ENCODE assay signal across 29 cellular contexts in the genomic region with DNA sequence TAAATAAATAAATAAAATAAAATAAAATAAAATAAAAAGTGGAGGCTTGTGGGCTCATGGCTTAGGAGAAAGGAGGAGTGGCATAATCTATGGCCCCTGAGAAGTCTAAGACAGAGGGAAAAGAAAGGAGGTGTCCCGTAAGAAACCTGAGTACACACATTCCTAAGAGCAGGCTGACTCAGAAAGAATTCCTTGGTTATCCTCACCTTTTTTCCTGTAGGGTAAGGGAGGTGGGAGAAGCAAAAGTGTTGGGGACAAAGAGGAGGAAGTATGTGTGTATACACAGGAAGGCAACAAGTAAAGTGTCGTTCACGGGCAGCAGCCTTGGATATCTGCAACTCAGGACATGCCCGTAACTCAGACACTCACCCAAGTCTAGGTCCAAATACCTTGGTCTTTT. TPM values are rescaled to one million over a fixed set of nuclear protein-coding genes. Genes with fewer than 3 reads are reported as not detected.
A peak's percentile ranks its signal among the peaks of the same experiment; 100 is the strongest.
DNase-seq lines count a peak whose midpoint lies in the region; ATAC-seq, FAIRE-seq and TF ChIP-seq lines count a peak whose summit lies in the region.
"Had no signal": no experiment of that assay in that cellular context is flagged by ENCODE, and none has a peak within 500 bp of the region (broad histone marks: within the 10 kb centered on the region; RNA-seq: fewer than 3 reads in every experiment).

No MANE protein-coding gene starts in this region.

- H2AFZ ChIP-seq in OCI-LY7 (ENCODE audit: low read length): no peak overlapping the region

- peaks cover 14 to 63% (median 40%) of the 10 kb centered on the region in 5 donors for H3K36me3 Mint-ChIP-seq in naive thymus-derived CD4-positive, alpha-beta T cell

- H3K9me2 ChIP-seq in OCI-LY7 (ENCODE audit: insufficient read depth, low read length): no peaks in the 10 kb centered on the region

- peak; percentile 15 for DNase-seq in LoVo (ENCODE audit: low spot score)
- DNase-seq in bronchial epithelial cell (ENCODE audit: low read depth): peak; percentile 89
- no peak for DNase-seq in naive thymus-derived CD4-positive, alpha-beta T cell
- no peak for DNase-seq in mucosa of gallbladder (ENCODE audit: low spot score)
- DNase-seq in NK-92 (lab: John Stamatoyannopoulos, UW; ENCODE audit: unreplicated experiment): no peak
- no peak for DNase-seq in MV-4-11 (lab: John Stamatoyannopoulos, UW)
- DNase-seq in OCI-LY7 (ENCODE audit: low spot score): no peak
- DNase-seq: activated CD4-positive, alpha-beta T cell treated with anti-CD3 and anti-CD28 coated beads, Interleukin-2, amount 10 ng/mL, durations not matched to agents 7 days and 5 days; activated CD8-positive, alpha-beta memory T cell treated with anti-CD3 and anti-CD28 coated beads, Interleukin-2, amount 50 U/mL, for 4 hours; activated gamma-delta T cell; amniotic stem cell; caudate nucleus; CD4-positive, alpha-beta T cell; dorsolateral prefrontal cortex; foreskin melanocyte; mucosa of descending colon; NCI-H1105 treated with DMSO at 0.1 percent for 48 hours; NCI-H2081 treated with DMSO at 0.1 percent for 48 hours; SHP77; stimulated activated CD4-positive, alpha-beta T cell treated with anti-CD3 and anti-CD28 coated beads, Interleukin-2, amount 100 ng/mL, for 48 hours; stimulated activated naive CD8-positive, alpha-beta T cell treated with anti-CD3 and anti-CD28 coated beads, Interleukin-15, Interleukin-2, amounts not matched to agents 100 U/mL and 50 U/mL, for 24 hours; SW 1271; tibial artery had no signal

- no peaks in the 10 kb centered on the region for H3K9me3 Mint-ChIP-seq in naive thymus-derived CD4-positive, alpha-beta T cell
- H3K9me3 Mint-ChIP-seq: activated CD4-positive, alpha-beta T cell treated with anti-CD3 and anti-CD28 coated beads, Interleukin-2, amount 10 ng/mL, durations not matched to agents 7 days and 5 days; CD4-positive, alpha-beta T cell had no signal

- peak overlapping the region; percentile 3; the same call in 1 of the 2 replicates for H3K9ac ChIP-seq in ES-I3 (ENCODE audit: low read depth, low read length)
- H3K9ac ChIP-seq: KMS-11 had no signal

- CTCF ChIA-PET in naive thymus-derived CD4-positive, alpha-beta T cell (lab: Charles Lee): no interaction called here
- CTCF ChIA-PET in OCI-LY7 (lab: Charles Lee; ENCODE audit: unreplicated experiment): no interaction called here

- H4K20me1 ChIP-seq in OCI-LY7 (ENCODE audit: insufficient read depth, low read length): no peaks in the 10 kb centered on the region

- peaks cover 0 to 3% (median 0%) of the 10 kb centered on the region in 7 donors for H3K4me1 Mint-ChIP-seq in naive thymus-derived CD4-positive, alpha-beta T cell
- H3K4me1 Mint-ChIP-seq: activated CD4-positive, alpha-beta T cell treated with anti-CD3 and anti-CD28 coated beads, Interleukin-2, amount 10 ng/mL, durations not matched to agents 7 days and 5 days had no signal

- intact Hi-C loops in naive thymus-derived CD4-positive, alpha-beta T cell (cut with micrococcal nuclease): no loop called here
- intact Hi-C loops in OCI-LY7 (cut with micrococcal nuclease; ENCODE audit: unreplicated experiment): no loop called here

- H3K79me2 ChIP-seq in OCI-LY7 (ENCODE audit: insufficient read depth, low read depth, low read length): no peaks in the 10 kb centered on the region

- POLR2A ChIA-PET in naive thymus-derived CD4-positive, alpha-beta T cell (lab: Charles Lee): interaction anchor here (0.6 to 1.1 kb wide), 2 partner anchors 13 to 117 kb away, joined by 3 to 4 read pairs; no protein-coding TSS in a partner anchor
- POLR2A ChIA-PET in OCI-LY7 (lab: Charles Lee): no interaction called here

- H3K9me3 ChIP-seq in ES-I3 (ENCODE audit: control insufficient read depth, insufficient read depth, low read length): no peaks in the 10 kb centered on the region
- H3K9me3 ChIP-seq in naive thymus-derived CD4-positive, alpha-beta T cell (ENCODE audit: control insufficient read depth in 2 of 3, low read length in 3 of 3): no peaks in the 10 kb centered on the region
- H3K9me3 ChIP-seq in OCI-LY7 (ENCODE audit: low read length): no peaks in the 10 kb centered on the region
- H3K9me3 ChIP-seq: mucosa of descending colon, tibial artery had no signal

- H3K36me3 ChIP-seq in ES-I3 (ENCODE audit: insufficient read depth, low read length) (peaks cover 22% of the 10 kb centered on the region), bronchial epithelial cell (ENCODE audit: control insufficient read depth, insufficient read depth, low read length) (peaks cover 6% of the 10 kb centered on the region), OCI-LY7 (ENCODE audit: insufficient read depth, low read length) (peaks cover 88% of the 10 kb centered on the region)
- H3K36me3 ChIP-seq in naive thymus-derived CD4-positive, alpha-beta T cell (ENCODE audit: control insufficient read depth in 2 of 3, insufficient read depth in 3 of 3, low read length in 3 of 3): peaks cover 29 to 88% (median 36%) of the 10 kb centered on the region in 3 experiments

- no TSS peak for BruUV-seq in OCI-LY7 (replicated peaks; lab: Mats Ljungman, UMichigan)

- H3K27ac ChIP-seq in naive thymus-derived CD4-positive, alpha-beta T cell (ENCODE audit: low read depth, low read length): no peak overlapping the region
- H3K27ac ChIP-seq in OCI-LY7 (ENCODE audit: low read depth, low read length, poor library complexity, severe bottlenecking): no peak overlapping the region
- H3K27ac ChIP-seq: dorsolateral prefrontal cortex, KMS-11, tibial artery had no signal

- no peak overlapping the region for H3K4me3 Mint-ChIP-seq in naive thymus-derived CD4-positive, alpha-beta T cell
- H3K4me3 Mint-ChIP-seq: activated CD4-positive, alpha-beta T cell treated with anti-CD3 and anti-CD28 coated beads, Interleukin-2, amount 10 ng/mL, durations not matched to agents 7 days and 5 days; CD4-positive, alpha-beta T cell had no signal

- no peak overlapping the region for H3K4me2 ChIP-seq in OCI-LY7 (ENCODE audit: low read length)
- H3K4me2 ChIP-seq: KMS-11, smooth muscle cell had no signal

- TF ChIP-seq CTCF in bronchial epithelial cell (IDR thresholded peaks at IDR 0.05; ENCODE audit: insufficient read depth, low read length, severe bottlenecking) (no peak), OCI-LY7 (conservative IDR thresholded peaks at IDR 0.05; ENCODE audit: low read length) (no peak)

- no peaks in the 10 kb centered on the region for H3K27me3 Mint-ChIP-seq in naive thymus-derived CD4-positive, alpha-beta T cell
- H3K27me3 Mint-ChIP-seq: activated CD4-positive, alpha-beta T cell treated with anti-CD3 and anti-CD28 coated beads, Interleukin-2, amount 10 ng/mL, durations not matched to agents 7 days and 5 days; CD4-positive, alpha-beta T cell had no signal

- peak overlapping the region in 5 of 9 donors; percentile 22 to 76 (median 65) for H3K27ac Mint-ChIP-seq in naive thymus-derived CD4-positive, alpha-beta T cell
- H3K27ac Mint-ChIP-seq: activated CD4-positive, alpha-beta T cell treated with anti-CD3 and anti-CD28 coated beads, Interleukin-2, amount 10 ng/mL, durations not matched to agents 7 days and 5 days; CD4-positive, alpha-beta T cell had no signal

- no peak overlapping the region for H3K4me3 ChIP-seq in bronchial epithelial cell (ENCODE audit: low read depth, low read length)
- no peak overlapping the region for H3K4me3 ChIP-seq in naive thymus-derived CD4-positive, alpha-beta T cell (ENCODE audit: low read length)
- no peak overlapping the region for H3K4me3 ChIP-seq in OCI-LY7 (ENCODE audit: low read depth, low read length, poor library complexity, severe bottlenecking)
- H3K4me3 ChIP-seq: dorsolateral prefrontal cortex, mucosa of descending colon, smooth muscle cell, tibial artery had no signal

- no peaks in the 10 kb centered on the region for H3K27me3 ChIP-seq in bronchial epithelial cell (ENCODE audit: control insufficient read depth, insufficient read depth, low read length)
- H3K27me3 ChIP-seq in naive thymus-derived CD4-positive, alpha-beta T cell (ENCODE audit: control insufficient read depth in 2 of 2, insufficient read depth in 2 of 2, low read length in 2 of 2): no peaks in the 10 kb centered on the region
- H3K27me3 ChIP-seq: dorsolateral prefrontal cortex, tibial artery had no signal

- H3K4me1 ChIP-seq in ES-I3 (ENCODE audit: insufficient read depth, low read length) (no peaks in the 10 kb centered on the region), OCI-LY7 (ENCODE audit: insufficient read depth, low read length, poor library complexity, severe bottlenecking) (no peaks in the 10 kb centered on the region)
- H3K4me1 ChIP-seq in naive thymus-derived CD4-positive, alpha-beta T cell (ENCODE audit: control insufficient read depth in 2 of 2, insufficient read depth in 2 of 2, low read length in 2 of 2): no peaks in the 10 kb centered on the region
- H3K4me1 ChIP-seq: tibial artery had no signal

- ATAC-seq in naive thymus-derived CD4-positive, alpha-beta T cell: no peak
- ATAC-seq: mucosa of descending colon; stimulated activated naive CD8-positive, alpha-beta T cell treated with anti-CD3 and anti-CD28 coated beads, Interleukin-15, Interleukin-2, amounts not matched to agents 100 U/mL and 50 U/mL, for 24 hours had no signal

- FAIRE-seq in bronchial epithelial cell (lab: Jason Lieb, UNC): no peak
- FAIRE-seq: GM12891, GM19239, TTC549 had no signal

RNA-seq across cellular contexts. Expression of a gene that starts 29.3 kb away (rescaled TPM):
- total RNA-seq in bronchial epithelial cell (12.9 and 17.4 TPM in 2 replicates), mucosa of gallbladder (92.6 TPM), OCI-LY7 (2022) (71.1 and 99.2 TPM in 2 replicates)
- 100 to 1,000 TPM in 4 of 5 experiments, 10 to 100 TPM in 1; 93.0 to 259 (median 185) TPM for total RNA-seq in naive thymus-derived CD4-positive, alpha-beta T cell
- 10 to 100 TPM; 12.5 to 17.3 TPM for polyA plus RNA-seq in naive thymus-derived CD4-positive, alpha-beta T cell
- total RNA-seq in OCI-LY7 (2014; rRNA removed; shearing (Covaris generic)): 18.6 and 20.6 TPM in 2 replicates

RNA-seq across cellular contexts. Expression of a gene that starts 36.4 kb away (rescaled TPM):
- total RNA-seq in bronchial epithelial cell (64.9 and 74.2 TPM in 2 replicates), mucosa of gallbladder (30.0 TPM), OCI-LY7 (2022) (141 and 175 TPM in 2 replicates)
- 100 to 1,000 TPM in 4 of 5 experiments, 10 to 100 TPM in 1; 100.0 to 128 (median 114) TPM for total RNA-seq in naive thymus-derived CD4-positive, alpha-beta T cell
- polyA plus RNA-seq in naive thymus-derived CD4-positive, alpha-beta T cell: 10 to 100 TPM; 34.9 to 68.2 TPM
- total RNA-seq in OCI-LY7 (2014; rRNA removed; shearing (Covaris generic)): 76.8 and 88.9 TPM in 2 replicates

Comparison
In these comparisons a context has a peak if more than half of its experiments do, and no peak if none do; other contexts are left out.
1. DNase-seq: peak in LoVo (single experiment) and bronchial epithelial cell (single experiment); none in naive thymus-derived CD4-positive, alpha-beta T cell (0 of 9), mucosa of gallbladder (single experiment), NK-92 (single experiment), MV-4-11 (single experiment) and OCI-LY7 (single experiment).